ENCODE assay signal across 23 cellular contexts in the genomic region with DNA sequence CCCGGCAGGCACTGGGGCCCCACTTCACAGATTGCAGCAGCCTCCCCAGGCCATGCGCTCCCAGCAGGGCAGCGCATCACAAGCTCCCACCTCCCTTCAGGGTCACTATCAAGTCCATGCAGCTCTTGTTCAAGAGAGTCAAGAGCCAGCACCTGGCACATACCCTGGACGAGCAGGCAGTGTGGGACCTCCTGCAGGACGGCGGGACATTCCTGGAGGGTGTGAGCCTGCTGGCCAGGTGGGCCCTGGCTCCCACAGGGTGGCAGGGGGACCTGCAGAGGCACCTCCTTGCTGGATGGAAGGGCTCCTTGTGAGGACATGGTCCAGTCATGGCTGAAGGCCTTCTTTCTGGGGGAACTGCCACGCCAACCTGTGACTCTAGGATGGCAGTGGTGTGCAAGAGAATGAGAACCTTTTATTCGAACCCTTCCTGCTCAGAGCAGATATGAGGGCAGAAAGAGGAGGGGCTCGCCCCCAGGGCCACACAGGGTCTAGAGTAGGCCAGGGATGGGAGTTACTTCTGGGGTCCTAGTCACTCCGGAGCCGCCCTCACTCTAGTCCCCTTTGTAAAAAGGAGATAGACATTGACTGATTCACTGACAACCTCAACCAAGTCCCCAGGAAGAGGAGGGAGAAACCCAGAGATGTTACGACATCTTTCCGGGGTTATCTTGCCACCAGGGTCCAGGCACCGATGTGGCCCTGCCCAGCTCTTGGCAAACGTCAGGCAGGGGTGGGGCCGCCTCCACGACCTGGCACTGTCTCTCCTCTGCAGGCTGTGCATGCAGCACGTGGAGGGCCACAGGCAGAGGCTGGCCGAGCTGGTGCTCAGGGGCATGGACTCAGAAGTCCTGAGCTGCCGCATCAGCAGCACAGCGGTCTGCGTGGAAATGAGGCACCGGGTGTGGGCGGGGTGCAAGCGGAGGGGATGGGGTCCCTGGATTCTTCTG. TPM values are rescaled to one million over a fixed set of nuclear protein-coding genes. Genes with fewer than 3 reads are reported as not detected.
A peak's percentile ranks its signal among the peaks of the same experiment; 100 is the strongest.
DNase-seq lines count a peak whose midpoint lies in the region; ATAC-seq and TF ChIP-seq lines count a peak whose summit lies in the region.
"Had no signal": no experiment of that assay in that cellular context is flagged by ENCODE, and none has a peak within 500 bp of the region (broad histone marks: within the 10 kb centered on the region; RNA-seq: fewer than 3 reads in every experiment).

No MANE protein-coding gene starts in this region.

- no peak for TF ChIP-seq POLR2A in tibial nerve (IDR thresholded peaks at IDR 0.05)

- 78 to 85% methylated on average over 23 to 25 of the region's 25 CpGs for WGBS in tibial nerve, 2 donors

- ATAC-seq in omental fat pad (ENCODE audit: low FRiP score): no peak
- no peak for ATAC-seq in HG02852 (IDR thresholded peaks at IDR 0.05; ENCODE audit: unreplicated experiment)
- ATAC-seq: activated CD8-positive, alpha-beta T cell treated with anti-CD3 and anti-CD28 coated beads, Interleukin-2, amount 10 ng/mL, durations not matched to agents 7 days and 5 days; foreskin keratinocyte; stimulated activated memory B cell treated with anti-CD40 and anti-IgM and Interleukin-4, amounts not matched to agents 10 μg/mL and 1 μg/mL and 100 μg/mL, for 72 hours; WTC11 had no signal

- H3K27me3 ChIP-seq in tibial nerve: no peaks in the 10 kb centered on the region
- H3K27me3 ChIP-seq: SJSA1 had no signal

- H3K4me1 ChIP-seq in tibial nerve: no peaks in the 10 kb centered on the region
- H3K4me1 ChIP-seq: foreskin keratinocyte, SJSA1 had no signal

- no peaks in the 10 kb centered on the region for H3K36me3 ChIP-seq in tibial nerve
- H3K36me3 ChIP-seq: SJSA1 had no signal

- H3K4me3 ChIP-seq in tibial nerve: no peak overlapping the region
- H3K4me3 ChIP-seq: SJSA1 had no signal

- DNase-seq in AML-193 (lab: John Stamatoyannopoulos, UW) (peak; percentile 25 to 27), HUDEP-2 (lab: John Stamatoyannopoulos, UW; ENCODE audit: unreplicated experiment in 76 of 76) (peak in 70 of 76 experiments; percentile 6 to 86 (median 67)), islet precursor cell (peak; percentile 48), omental fat pad (ENCODE audit: low spot score) (peak; percentile 4), tibial nerve (ENCODE audit: low spot score in 2 of 2) (no peak), GM20000 (ENCODE audit: low spot score) (no peak), DMS 273 treated with DMSO at 0.1 percent for 48 hours (lab: John Stamatoyannopoulos, UW) (no peak)
- DNase-seq: activated CD8-positive, alpha-beta T cell treated with anti-CD3 and anti-CD28 coated beads, Interleukin-2, amount 10 ng/mL, durations not matched to agents 7 days and 5 days; COR-L47; dermis blood vessel endothelial cell; foreskin keratinocyte; hypothalamus; NCI-H1105 treated with DMSO at 0.1 percent for 48 hours; NCI-H526; retina had no signal

- no peak for TF ChIP-seq EP300 in tibial nerve (IDR thresholded peaks at IDR 0.05)

- no peaks in the 10 kb centered on the region for H3K9me3 ChIP-seq in tibial nerve
- H3K9me3 ChIP-seq: SJSA1 had no signal

- no peak overlapping the region for H3K27ac ChIP-seq in tibial nerve
- H3K27ac ChIP-seq: foreskin keratinocyte, KMS-11, SJSA1 had no signal

- no peak for TF ChIP-seq CTCF in omental fat pad (IDR thresholded peaks at IDR 0.05)
- no peak for TF ChIP-seq CTCF in tibial nerve (IDR thresholded peaks at IDR 0.05)
- no peak for TF ChIP-seq CTCF in GM20000 (IDR thresholded peaks at IDR 0.05; ENCODE audit: extremely low read depth, missing control alignments)

RNA-seq across cellular contexts. Expression of a gene that starts 31.3 kb away (rescaled TPM):
- 1 to 10 TPM in 1 of 4 donors, under 1 TPM in 2, not detected in 1; 0.09 to 2.3 (median 0.13) TPM for total RNA-seq in omental fat pad
- total RNA-seq in tibial nerve: under 1 TPM in 2 of 4 donors, not detected in 2; 0.22 to 0.60 TPM

RNA-seq across cellular contexts. Expression of a gene that starts 44.9 kb away (rescaled TPM):
- total RNA-seq in omental fat pad (not detected), tibial nerve (not detected)
- total RNA-seq: activated CD8-positive, alpha-beta T cell treated with anti-CD3 and anti-CD28 coated beads, Interleukin-2, amount 10 ng/mL, durations not matched to agents 7 days and 5 days; dermis blood vessel endothelial cell; kidney epithelial cell; mesothelial cell of epicardium; SJSA1; T-helper 2 cell treated with Interferon-gamma antibody and Interleukin-4, amounts not matched to agents 100 ng/mL and 5 ng/mL, for 36 hours; WTC11 had no signal

Comparison
In these comparisons a context has a peak if more than half of its experiments do, and no peak if none do; other contexts are left out.
1. DNase-seq: peak in AML-193 (2 of 2), HUDEP-2 (70 of 76), islet precursor cell (single experiment) and omental fat pad (single experiment); none in tibial nerve (0 of 2), GM20000 (single experiment) and DMS 273 treated with DMSO at 0.1 percent for 48 hours (single experiment).